29 cellular contexts compared by ENCODE assay signal in the genomic region with DNA sequence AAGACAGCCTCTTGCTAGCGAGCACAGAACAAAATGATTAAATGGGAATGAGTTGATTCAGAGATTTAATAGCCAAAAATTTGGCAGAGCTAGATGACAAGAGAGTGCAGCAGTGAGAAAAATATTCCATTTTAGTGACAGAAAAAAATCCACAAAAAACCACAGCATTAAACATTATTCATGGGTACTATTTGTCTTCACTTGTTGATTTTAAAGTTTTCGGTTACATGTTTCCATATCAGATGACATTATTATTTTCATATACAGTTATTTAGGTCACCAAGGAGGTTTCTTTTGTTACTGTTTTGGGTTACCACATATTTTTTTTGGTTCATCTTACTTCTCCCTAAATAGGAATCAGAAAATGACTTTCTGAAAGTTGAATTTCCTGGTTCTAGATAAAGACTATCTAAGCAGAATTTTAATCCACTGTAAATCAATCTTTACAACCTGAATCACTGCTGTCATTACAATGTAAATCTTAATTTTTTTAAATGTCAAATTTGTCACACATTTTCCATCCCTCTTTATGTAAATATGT.
"Had no signal": no experiment of that assay in that cellular context is flagged by ENCODE, and none has a peak within 500 bp of the region (broad histone marks: within the 10 kb centered on the region; RNA-seq: fewer than 3 reads in every experiment).

No MANE protein-coding gene starts in this region.

- H3K9me3 ChIP-seq: breast epithelium, heart right ventricle, left lung, lower lobe of right lung, mucosa of descending colon, pancreas, right atrium auricular region, spleen, testis had no signal

- DNase-seq: activated CD4-positive, alpha-beta memory T cell treated with anti-CD3 and anti-CD28 coated beads for 36 hours; activated CD4-positive, alpha-beta T cell treated with anti-CD3 and anti-CD28 coated beads, Interleukin-2, amount 10 ng/mL, durations not matched to agents 24 days and 14 days; activated CD4-positive, CD25-positive, alpha-beta regulatory T cell treated with anti-CD3 and anti-CD28 coated beads, Interleukin-2, amount 50 U/mL, for 72 hours; activated CD8-positive, alpha-beta memory T cell treated with anti-CD3 and anti-CD28 coated beads, Interleukin-2, amount 50 U/mL, for 4 hours; activated effector memory CD4-positive, alpha-beta T cell treated with anti-CD3 and anti-CD28 coated beads, Interleukin-2, amount 50 U/mL, for 16 hours; activated naive CD4-positive, alpha-beta T cell treated with anti-CD3 and anti-CD28 coated beads for 36 hours; activated naive CD8-positive, alpha-beta T cell treated with anti-CD3 and anti-CD28 coated beads, Interleukin-2, amount 50 U/mL, for 24 hours; activated T-cell treated with anti-CD3 and anti-CD28 coated beads, Interleukin-2, amount 50 U/mL, for 1 hour; amygdala; central memory CD4-positive, alpha-beta T cell; dermis blood vessel endothelial cell; effector CD8-positive, alpha-beta T cell; foreskin fibroblast; heart right ventricle; kidney glomerular epithelial cell; left lung; lower lobe of right lung; mesenchymal stem cell; mucosa of descending colon; pancreas; spleen; stimulated activated naive CD8-positive, alpha-beta T cell treated with anti-CD3 and anti-CD28 coated beads, Interleukin-15, Interleukin-2, amounts not matched to agents 100 U/mL and 50 U/mL, for 24 hours; SW 1271; T-helper 17 cell; T1000; testis; trophoblast cell had no signal

- ATAC-seq: activated naive CD8-positive, alpha-beta T cell treated with anti-CD3 and anti-CD28 coated beads, Interleukin-2, amount 50 U/mL, for 24 hours; heart right ventricle; left lung; lower lobe of right lung; mucosa of descending colon; pancreas; stimulated activated naive CD8-positive, alpha-beta T cell treated with anti-CD3 and anti-CD28 coated beads, Interleukin-15, Interleukin-2, amounts not matched to agents 100 U/mL and 50 U/mL, for 24 hours; T-helper 17 cell had no signal

- H3K27ac ChIP-seq: breast epithelium, left lung, lower lobe of right lung, pancreas, right atrium auricular region, spleen, testis had no signal

- H3K27me3 ChIP-seq: breast epithelium, heart right ventricle, left lung, pancreas, right atrium auricular region, spleen, testis had no signal

- H3K36me3 ChIP-seq: breast epithelium had no signal

- H3K4me3 ChIP-seq: breast epithelium, heart right ventricle, left lung, lower lobe of right lung, mucosa of descending colon, pancreas, right atrium auricular region, spleen, testis had no signal

- H3K4me1 ChIP-seq: breast epithelium, left lung, lower lobe of right lung, spleen had no signal
